Comparison of ENCODE assay signal across 9 cellular contexts in the genomic region with DNA sequence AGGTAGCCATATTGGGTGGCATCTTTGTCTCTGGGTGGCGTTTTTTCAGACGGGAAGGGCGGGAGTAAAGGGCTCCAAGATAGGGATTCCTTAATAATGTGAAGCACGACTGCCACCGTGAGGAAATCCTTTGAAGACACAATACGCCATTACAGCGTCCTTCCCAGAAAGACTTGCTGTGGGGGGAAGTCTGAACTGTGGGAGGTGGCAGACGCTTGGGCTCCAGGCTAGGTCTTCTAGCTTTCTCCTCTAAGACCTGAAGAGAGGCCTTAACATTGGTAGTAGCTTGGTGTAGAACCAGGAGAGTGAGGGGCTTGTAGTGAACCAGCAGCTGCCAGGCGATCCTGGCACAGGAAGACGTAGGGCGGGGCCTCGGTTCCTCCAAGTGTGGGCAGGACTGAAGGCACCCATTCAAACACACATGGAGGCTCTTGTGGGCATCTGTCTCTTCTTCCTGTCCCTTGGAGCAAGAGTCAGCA.
DNase-seq lines count a peak whose midpoint lies in the region; ATAC-seq, FAIRE-seq and TF ChIP-seq lines count a peak whose summit lies in the region.
"Had no signal": no experiment of that assay in that cellular context is flagged by ENCODE, and none has a peak within 500 bp of the region (broad histone marks: within the 10 kb centered on the region; RNA-seq: fewer than 3 reads in every experiment).

No MANE protein-coding gene starts in this region.

- H3K4me1 Mint-ChIP-seq in T-cell: peaks cover 0 to 10% (median 10%) of the 10 kb centered on the region in 3 donors
- H3K4me1 Mint-ChIP-seq in progenitor cell of endocrine pancreas (ENCODE audit: low read depth): no peaks in the 10 kb centered on the region

- H3K36me3 Mint-ChIP-seq in T-cell (peaks cover 6% of the 10 kb centered on the region), progenitor cell of endocrine pancreas (ENCODE audit: insufficient read depth) (peaks cover 53% of the 10 kb centered on the region)

- POLR2A ChIA-PET in T-cell (lab: Charles Lee): no interaction called here

- TF ChIP-seq CTCF in progenitor cell of endocrine pancreas (IDR thresholded peaks at IDR 0.05; ENCODE audit: unreplicated experiment): no peak

- intact Hi-C loops in left colon (cut with DNase I, micrococcal nuclease): no loop called here

- CTCF ChIA-PET in T-cell (lab: Charles Lee): interaction anchor here in 1 of 2 donors (0.7 to 1.3 kb wide), 3 partner anchors 37 to 81 kb away, joined by 3 read pairs; no protein-coding TSS in a partner anchor

- DNase-seq in AG08395 (ENCODE audit: low spot score) (peak; percentile 48), T-cell (peak in 16 of 34 experiments; percentile 4 to 84 (median 76)), left colon (peak; percentile 84 to 93), GM19239 (ENCODE audit: insufficient read length, low spot score) (no peak), progenitor cell of endocrine pancreas (ENCODE audit: low spot score, unreplicated experiment) (no peak), GOT3 (lab: John Stamatoyannopoulos, UW) (no peak)

- peak; percentile 55 for ATAC-seq in GM19463 (IDR thresholded peaks at IDR 0.05; ENCODE audit: unreplicated experiment)
- peak in 2 of 4 experiments; percentile 71 to 74 for ATAC-seq in T-cell (replicated peaks in 1 of 4)
- peak; percentile 86 for ATAC-seq in left colon
- no peak for ATAC-seq in HG02759 (IDR thresholded peaks at IDR 0.05; ENCODE audit: unreplicated experiment)

- H3K9me3 Mint-ChIP-seq in T-cell (peaks cover 0 to 8% (median 4%) of the 10 kb centered on the region in 3 donors), progenitor cell of endocrine pancreas (ENCODE audit: low read depth) (peaks cover 22% of the 10 kb centered on the region)

- H3K27ac Mint-ChIP-seq in T-cell (peak overlapping the region in 1 of 2 donors; percentile 99), progenitor cell of endocrine pancreas (no peak overlapping the region)

- H3K27me3 Mint-ChIP-seq in T-cell (no peaks in the 10 kb centered on the region), progenitor cell of endocrine pancreas (no peaks in the 10 kb centered on the region)

- no peak for FAIRE-seq in GM19239 (lab: Jason Lieb, UNC)
- FAIRE-seq: TTC549 had no signal

- peak overlapping the region in 2 of 3 donors; percentile 91 to 93 for H3K4me3 Mint-ChIP-seq in T-cell
- no peak overlapping the region for H3K4me3 Mint-ChIP-seq in progenitor cell of endocrine pancreas (ENCODE audit: low read depth)

Comparison
In these comparisons a context has a peak if more than half of its experiments do, and no peak if none do; other contexts are left out.
1. DNase-seq: peak in AG08395 (single experiment) and left colon (2 of 2); none in GM19239 (single experiment), progenitor cell of endocrine pancreas (single experiment) and GOT3 (single experiment).